ENCODE assay signal across 8 cellular contexts in genomic region chr6:152271681-152272464, GRCh38.
DNase-seq lines count a peak whose midpoint lies in the region; ATAC-seq and TF ChIP-seq lines count a peak whose summit lies in the region.

No MANE protein-coding gene starts in this region.

- no peak overlapping the region for H2AFZ ChIP-seq in MM.1S (ENCODE audit: low read length)

- H3K9ac ChIP-seq in MM.1S (ENCODE audit: low read length): no peak overlapping the region

- H3K4me2 ChIP-seq in MM.1S (ENCODE audit: low read depth, low read length): no peak overlapping the region

- TF ChIP-seq CTCF in GM06990 (IDR thresholded peaks at IDR 0.05; ENCODE audit: insufficient read depth, low read length, poor library complexity, severe bottlenecking) (no peak), MM.1S (IDR thresholded peaks at IDR 0.05; ENCODE audit: low read length) (no peak)

- no peaks in the 10 kb centered on the region for H3K79me2 ChIP-seq in MM.1S (ENCODE audit: low read length)

- DNase-seq in GM06990 (ENCODE audit: extremely low read depth, insufficient read length) (peak; percentile 15), astrocyte of the hippocampus (ENCODE audit: low read depth, low spot score) (peak; percentile 93), OCI-M1 (lab: John Stamatoyannopoulos, UW) (no peak), activated gamma-delta T cell treated with Interleukin-2 at 50 U/mL for 16 hours (no peak), MM.1S (no peak)

- H3K4me3 ChIP-seq in GM06990 (replicated peaks; ENCODE audit: low read depth, low read length) (no peak overlapping the region), muscle layer of duodenum (ENCODE audit: low read depth in 1 of 2, low read length in 2 of 2) (no peak overlapping the region), MM.1S (ENCODE audit: low read length) (no peak overlapping the region)

- H3K36me3 ChIP-seq in GM06990 (ENCODE audit: control insufficient read depth, insufficient read depth, low read length) (no peaks in the 10 kb centered on the region; the same call in none of the 2 replicates), muscle layer of duodenum (ENCODE audit: control insufficient read depth in 1 of 2, insufficient read depth in 2 of 2, low read length in 2 of 2) (peaks cover 0 to 43% of the 10 kb centered on the region in 2 donors), MM.1S (replicated peaks; ENCODE audit: insufficient read depth, low read length) (no peaks in the 10 kb centered on the region)

- no peaks in the 10 kb centered on the region for H3K9me3 ChIP-seq in muscle layer of duodenum (ENCODE audit: control insufficient read depth in 1 of 2, low read length in 2 of 2)
- no peaks in the 10 kb centered on the region for H3K9me3 ChIP-seq in MM.1S (replicated peaks; ENCODE audit: insufficient read depth, low read length)

- H3K27ac ChIP-seq in muscle layer of duodenum (ENCODE audit: low read length) (peak overlapping the region; percentile 46), MM.1S (ENCODE audit: low read length) (no peak overlapping the region)

- H3K27me3 ChIP-seq in GM06990 (replicated peaks; ENCODE audit: control insufficient read depth, insufficient read depth, low read length): no peaks in the 10 kb centered on the region
- H3K27me3 ChIP-seq in muscle layer of duodenum (ENCODE audit: low read depth, low read length): no peaks in the 10 kb centered on the region
- H3K27me3 ChIP-seq in MM.1S (replicated peaks; ENCODE audit: insufficient read depth, low read length): no peaks in the 10 kb centered on the region

- peaks cover 10 to 43% of the 10 kb centered on the region in 2 donors for H3K4me1 ChIP-seq in muscle layer of duodenum (ENCODE audit: control insufficient read depth in 1 of 2, insufficient read depth in 2 of 2, low read length in 2 of 2)
- no peaks in the 10 kb centered on the region for H3K4me1 ChIP-seq in MM.1S (ENCODE audit: low read length)

- no peaks in the 10 kb centered on the region for H4K20me1 ChIP-seq in MM.1S (ENCODE audit: insufficient read depth, low read length)

- ATAC-seq in HG02885 (IDR thresholded peaks at IDR 0.05; ENCODE audit: poor library complexity, unreplicated experiment) (peak; percentile 72), HG03439 (IDR thresholded peaks at IDR 0.05; ENCODE audit: unreplicated experiment) (no peak)

- no peaks in the 10 kb centered on the region for H3F3A ChIP-seq in MM.1S (ENCODE audit: insufficient read depth, low read length)

- no peaks in the 10 kb centered on the region for H3K9me2 ChIP-seq in MM.1S (replicated peaks; ENCODE audit: insufficient read depth, low read length)

Comparison
In these comparisons a context has a peak if more than half of its experiments do, and no peak if none do; other contexts are left out.
1. DNase-seq: peak in GM06990 (single experiment) and astrocyte of the hippocampus (single experiment); none in OCI-M1 (single experiment), activated gamma-delta T cell treated with Interleukin-2 at 50 U/mL for 16 hours (single experiment) and MM.1S (single experiment).